Comparison of ENCODE assay signal across 1 cellular context in genomic region chr10:88315746-88316145, GRCh38.
TF ChIP-seq lines count a peak whose summit lies in the region.

No MANE protein-coding gene starts in this region.

TF ChIP-seq in IMR-90, 13 proteins besides CTCF, POLR2A, EP300 and RAD21:
- TF ChIP-seq, protein P1, sequence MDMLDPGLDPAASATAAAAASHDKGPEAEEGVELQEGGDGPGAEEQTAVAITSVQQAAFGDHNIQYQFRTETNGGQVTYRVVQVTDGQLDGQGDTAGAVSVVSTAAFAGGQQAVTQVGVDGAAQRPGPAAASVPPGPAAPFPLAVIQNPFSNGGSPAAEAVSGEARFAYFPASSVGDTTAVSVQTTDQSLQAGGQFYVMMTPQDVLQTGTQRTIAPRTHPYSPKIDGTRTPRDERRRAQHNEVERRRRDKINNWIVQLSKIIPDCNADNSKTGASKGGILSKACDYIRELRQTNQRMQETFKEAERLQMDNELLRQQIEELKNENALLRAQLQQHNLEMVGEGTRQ (IDR thresholded peaks at IDR 0.05; ENCODE audit: low read depth, low read length): no peak
- no peak for TF ChIP-seq SMC3 (IDR thresholded peaks at IDR 0.05; ENCODE audit: low read depth, low read length)
- TF ChIP-seq CEBPB (IDR thresholded peaks at IDR 0.05; ENCODE audit: low read depth, low read length): no peak
- TF ChIP-seq RFX5 (IDR thresholded peaks at IDR 0.05; ENCODE audit: low read depth, low read length): no peak
- TF ChIP-seq BHLHE40 (IDR thresholded peaks at IDR 0.05; ENCODE audit: low read depth, low read length): no peak
- no peak for TF ChIP-seq RCOR1 (IDR thresholded peaks at IDR 0.05; ENCODE audit: insufficient replicate concordance, low read length)
- TF ChIP-seq MXI1 (IDR thresholded peaks at IDR 0.05; ENCODE audit: borderline replicate concordance, low read depth, low read length): no peak
- TF ChIP-seq MAZ (IDR thresholded peaks at IDR 0.05; ENCODE audit: borderline replicate concordance, low read depth, low read length): no peak
- no peak for TF ChIP-seq ELK1 (IDR thresholded peaks at IDR 0.05; ENCODE audit: borderline replicate concordance, low read depth, low read length)
- TF ChIP-seq MAFK (IDR thresholded peaks at IDR 0.05; ENCODE audit: low read depth, low read length): no peak
- TF ChIP-seq CHD1 (IDR thresholded peaks at IDR 0.05; ENCODE audit: low read depth, low read length): no peak
- TF ChIP-seq FOS (IDR thresholded peaks at IDR 0.05; ENCODE audit: low read depth, low read length): no peak
- TF ChIP-seq NFE2L2 (IDR thresholded peaks at IDR 0.05; ENCODE audit: low read depth, low read length): no peak
TF ChIP-seq in IMR-90: peak in this region for 0.
